Comparison of ENCODE assay signal across 8 cellular contexts in the genomic region with DNA sequence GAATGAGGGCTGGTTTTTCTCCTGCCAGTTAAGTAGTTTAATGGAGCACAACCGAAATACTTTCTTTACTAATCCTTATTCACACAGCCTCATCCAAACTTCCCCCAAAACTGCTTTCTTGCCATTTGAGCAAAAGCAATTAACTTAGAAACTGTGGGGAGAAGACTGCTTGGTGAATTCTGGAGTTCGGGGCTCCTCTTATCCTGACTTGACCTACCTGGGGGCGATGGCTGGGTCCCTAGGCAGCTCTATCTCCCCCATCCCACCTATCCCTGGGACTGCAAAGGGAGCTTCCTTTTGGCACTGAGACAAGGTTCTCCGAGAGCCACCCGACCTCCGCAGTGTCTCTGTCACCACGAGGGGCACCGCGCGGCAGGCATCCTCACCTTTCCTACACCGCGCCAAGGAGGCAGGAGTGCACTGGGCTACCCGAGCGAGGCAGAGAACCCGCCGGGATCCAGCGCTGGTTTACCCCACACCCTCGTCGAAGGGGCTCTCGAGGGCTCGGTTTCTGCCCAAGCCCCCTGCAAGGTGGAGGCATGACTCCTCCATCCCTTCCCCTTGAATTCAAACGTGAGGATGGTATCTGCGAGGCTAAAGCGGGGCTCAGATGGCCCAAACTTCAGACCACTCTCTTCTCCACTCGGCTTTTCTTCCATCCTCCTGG. TPM values are rescaled to one million over a fixed set of nuclear protein-coding genes. Genes with fewer than 3 reads are reported as not detected.
DNase-seq lines count a peak whose midpoint lies in the region; ATAC-seq and TF ChIP-seq lines count a peak whose summit lies in the region.

No MANE protein-coding gene starts in this region.

- no peak for TF ChIP-seq CTCF in GM10248 (IDR thresholded peaks at IDR 0.05; ENCODE audit: control extremely low read depth, extremely low read depth, low read depth, missing control alignments)
- no peak for TF ChIP-seq CTCF in smooth muscle cell (IDR thresholded peaks at IDR 0.05; ENCODE audit: borderline replicate concordance, insufficient read depth, poor library complexity, severe bottlenecking)

- H3K9me3 ChIP-seq in SJSA1 (replicated peaks), result no peaks in the 10 kb centered on the region
- H3K9me3 ChIP-seq in iPS-18c (ENCODE audit: control insufficient read depth, insufficient read depth, low read length), result no peaks in the 10 kb centered on the region
- no peaks in the 10 kb centered on the region for H3K9me3 ChIP-seq in smooth muscle cell (replicated peaks; ENCODE audit: low read depth)

- H3K4me3 ChIP-seq in SJSA1 (peak overlapping the region; percentile 84), iPS-18c (ENCODE audit: insufficient read depth, low read depth, low read length) (peak overlapping the region; percentile 94), smooth muscle cell (peak overlapping the region; percentile 92)

- no peaks in the 10 kb centered on the region for H3F3A ChIP-seq in smooth muscle cell (ENCODE audit: low read depth)

- peak overlapping the region; percentile 36 for H3K27ac ChIP-seq in SJSA1
- peak overlapping the region; percentile 84 for H3K27ac ChIP-seq in angular gyrus (ENCODE audit: low read depth, low read length)
- peak overlapping the region; percentile 87 for H3K27ac ChIP-seq in smooth muscle cell (ENCODE audit: low read depth)

- H3K36me3 ChIP-seq in SJSA1 (peaks cover 45% of the 10 kb centered on the region), smooth muscle cell (ENCODE audit: low read depth) (no peaks in the 10 kb centered on the region)

- H3K4me1 ChIP-seq in SJSA1 (replicated peaks) (peaks cover 21% of the 10 kb centered on the region), smooth muscle cell (ENCODE audit: low read depth) (peaks cover 16% of the 10 kb centered on the region)

- H4K20me1 ChIP-seq in smooth muscle cell (ENCODE audit: low read depth), result peaks cover 44% of the 10 kb centered on the region

- H3K79me2 ChIP-seq in smooth muscle cell (ENCODE audit: low read depth), result peaks cover 82% of the 10 kb centered on the region

- peak overlapping the region; percentile 99 for H3K4me2 ChIP-seq in smooth muscle cell

- H3K9ac ChIP-seq in smooth muscle cell (ENCODE audit: low read depth), result peak overlapping the region; percentile 89

- DNase-seq in GM10248 (ENCODE audit: extremely low spot score) (peak; percentile 28), SJSA1 (ENCODE audit: low read depth in 1 of 2, low spot score in 2 of 2) (peak; percentile 40 to 52), smooth muscle cell (lab: John Stamatoyannopoulos, UW; ENCODE audit: unreplicated experiment) (no peak), NCI-H1930 (lab: John Stamatoyannopoulos, UW) (no peak)

- 3% methylated on average over 25 of the region's 25 CpGs for WGBS in smooth muscle cell (ENCODE audit: low lambda C conversion rate)

- ATAC-seq in HG03039 (IDR thresholded peaks at IDR 0.05; ENCODE audit: unreplicated experiment), result peak; percentile 5
- no peak for ATAC-seq in HG02798 (IDR thresholded peaks at IDR 0.05; ENCODE audit: poor library complexity, unreplicated experiment)

- H2AFZ ChIP-seq in smooth muscle cell (ENCODE audit: low read depth), result peak overlapping the region; percentile 85

- H3K27me3 ChIP-seq in SJSA1 (replicated peaks) (no peaks in the 10 kb centered on the region), smooth muscle cell (ENCODE audit: low read depth) (no peaks in the 10 kb centered on the region)

- POLR2A ChIA-PET in GM10248 (lab: Yijun Ruan, JAX), result interaction anchor here (1.5 to 2.0 kb wide), 2 partner anchors 30 to 174 kb away, joined by 6 to 7 read pairs; partner anchors contain the start of genes PMM1 and TOB2

- CTCF ChIA-PET in GM10248 (lab: Yijun Ruan, JAX), result interaction anchor here (1.2 to 2.0 kb wide), 4 partner anchors 16 to 47 kb away, joined by 4 to 5 read pairs (median 5); partner anchors contain the start of gene PMM1

RNA-seq across cellular contexts. Expression of gene DESI1, which starts 0.7 kb away (rescaled TPM):
- 12.2 and 33.3 TPM in 2 replicates for total RNA-seq in SJSA1 (2014; rRNA removed; shearing (Covaris generic))
- total RNA-seq in smooth muscle cell, result 12.0 and 16.9 TPM in 2 replicates
- polyA plus RNA-seq in smooth muscle cell, result 14.3 and 17.6 TPM in 2 replicates

RNA-seq across cellular contexts. Expression of gene XRCC6, which starts 1.0 kb away (rescaled TPM):
- total RNA-seq in SJSA1 (2014; rRNA removed; shearing (Covaris generic)), result 540 and 624 TPM in 2 replicates
- 186 and 200 TPM in 2 replicates for total RNA-seq in smooth muscle cell
- 255 and 264 TPM in 2 replicates for polyA plus RNA-seq in smooth muscle cell

RNA-seq across cellular contexts. Expression of gene PMM1, which starts 30.5 kb away (rescaled TPM):
- total RNA-seq in SJSA1 (2014; rRNA removed; shearing (Covaris generic)), result 23.3 and 27.0 TPM in 2 replicates
- total RNA-seq in smooth muscle cell, result 19.5 and 24.7 TPM in 2 replicates
- 71.9 and 87.3 TPM in 2 replicates for polyA plus RNA-seq in smooth muscle cell

RNA-seq across cellular contexts. Expression of gene CSDC2, which starts 59.3 kb away (rescaled TPM):
- total RNA-seq in SJSA1 (2014; rRNA removed; shearing (Covaris generic)), result not detected in 2 replicates
- 2.9 and 3.1 TPM in 2 replicates for total RNA-seq in smooth muscle cell
- 5.9 and 9.1 TPM in 2 replicates for polyA plus RNA-seq in smooth muscle cell

Comparison
In these comparisons a context has a peak if more than half of its experiments do, and no peak if none do; other contexts are left out.
1. DNase-seq: peak in GM10248 (single experiment) and SJSA1 (2 of 2); none in smooth muscle cell (single experiment) and NCI-H1930 (0 of 2).
2. H3K27ac ChIP-seq: peak in every context shown above with its lines; median percentile 87 in smooth muscle cell; 84 in angular gyrus; 36 in SJSA1.
3. Peak in every context shown above with its lines, with median percentiles within 50 percentile points of each other: H3K4me3 ChIP-seq.